ENCODE assay signal across 18 cellular contexts in the genomic region with DNA sequence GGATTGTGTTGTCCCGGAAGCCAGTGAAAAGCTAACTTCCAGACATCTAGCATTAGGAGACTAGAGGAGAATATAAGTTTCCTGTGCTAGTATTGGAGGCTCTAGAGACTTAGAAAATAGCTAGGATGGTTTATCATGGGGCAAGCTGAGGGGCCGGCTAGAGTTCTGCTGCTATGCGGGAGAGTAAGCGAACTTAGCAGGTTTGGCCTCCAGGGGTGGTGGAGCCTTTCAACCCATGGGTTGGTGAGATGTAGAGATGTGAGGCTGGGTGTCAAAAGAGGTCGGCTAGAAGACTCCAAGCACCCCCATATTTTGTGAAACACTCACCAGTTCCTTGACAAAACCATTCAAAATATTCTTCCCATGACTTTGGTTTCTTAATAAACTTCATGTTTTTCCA. TPM values are rescaled to one million over a fixed set of nuclear protein-coding genes. Genes with fewer than 3 reads are reported as not detected.
A peak's percentile ranks its signal among the peaks of the same experiment; 100 is the strongest.
DNase-seq lines count a peak whose midpoint lies in the region; ATAC-seq and TF ChIP-seq lines count a peak whose summit lies in the region.
"Had no signal": no experiment of that assay in that cellular context is flagged by ENCODE, and none has a peak within 500 bp of the region (broad histone marks: within the 10 kb centered on the region; RNA-seq: fewer than 3 reads in every experiment).

No MANE protein-coding gene starts in this region.

- intact Hi-C loops in right lobe of liver (cut with DNase I), result no loop called here

- H3K27me3 ChIP-seq in GM23338 (ENCODE audit: insufficient read depth) (no peaks in the 10 kb centered on the region), right lobe of liver (no peaks in the 10 kb centered on the region)

- H3K9me2 ChIP-seq in GM23338 (ENCODE audit: insufficient read depth), result 0 out of 2 replicates have a peak, but pooled peaks cover 3% of the 10 kb centered on the region

- H3K79me2 ChIP-seq in GM23338 (replicated peaks; ENCODE audit: insufficient read depth), result no peaks in the 10 kb centered on the region

- H3K4me3 Mint-ChIP-seq in GM23338, result no peak overlapping the region
- H3K4me3 Mint-ChIP-seq: CD14-positive monocyte; CD8-positive, alpha-beta T cell had no signal

- H3K27me3 Mint-ChIP-seq in GM23338 (ENCODE audit: insufficient read depth, low read depth, poor library complexity), result peaks cover 8% of the 10 kb centered on the region

- no peaks in the 10 kb centered on the region for H3K9me3 ChIP-seq in right lobe of liver

- no peak for TF ChIP-seq POLR2A in right lobe of liver (IDR thresholded peaks at IDR 0.05)

- H3F3A ChIP-seq in GM23338 (replicated peaks; ENCODE audit: low read depth), result no peaks in the 10 kb centered on the region

- no peaks in the 10 kb centered on the region for H4K20me1 ChIP-seq in GM23338 (replicated peaks; ENCODE audit: insufficient read depth)

- peaks cover 5% of the 10 kb centered on the region for H3K4me1 Mint-ChIP-seq in GM23338
- H3K4me1 Mint-ChIP-seq: CD14-positive monocyte had no signal

- ATAC-seq in GM23338 (peak; percentile 52), right lobe of liver (no peak)
- ATAC-seq: CD8-positive, alpha-beta T cell; HCT116 had no signal

- in situ Hi-C loops in SK-MEL-5 (cut with HindIII; ENCODE audit: low pct_unique_long_range_greater_than_20kb, low sequenced_read_pairs), result no loop called here

- H3K4me2 ChIP-seq in GM23338, result no peak overlapping the region

- TF ChIP-seq CTCF in GM23338 (conservative IDR thresholded peaks at IDR 0.05; ENCODE audit: low read depth in 2 of 2), result no peak; a peak in 2 of 4 replicates
- no peak for TF ChIP-seq CTCF in right lobe of liver (IDR thresholded peaks at IDR 0.05)

- H3K27ac Mint-ChIP-seq in GM23338, result no peak overlapping the region
- H3K27ac Mint-ChIP-seq: CD14-positive monocyte; CD8-positive, alpha-beta T cell had no signal

- H3K36me3 Mint-ChIP-seq in GM23338 (ENCODE audit: low read depth), result no peaks in the 10 kb centered on the region
- H3K36me3 Mint-ChIP-seq: CD14-positive monocyte; CD8-positive, alpha-beta T cell had no signal

- H2AFZ ChIP-seq in GM23338, result peak overlapping the region; percentile 87

- H3K4me3 ChIP-seq in GM23338, result no peak overlapping the region
- peak overlapping the region in 2 of 3 donors; percentile 85 to 86 for H3K4me3 ChIP-seq in right lobe of liver

- H3K4me1 ChIP-seq in GM23338 (ENCODE audit: insufficient read depth) (no peaks in the 10 kb centered on the region), right lobe of liver (peaks cover 0 to 22% (median 0%) of the 10 kb centered on the region in 4 donors)

- H3K36me3 ChIP-seq in GM23338 (ENCODE audit: insufficient read depth), result no peaks in the 10 kb centered on the region
- peaks cover 0 to 86% (median 31%) of the 10 kb centered on the region in 4 donors for H3K36me3 ChIP-seq in right lobe of liver

- H3K9me3 Mint-ChIP-seq in GM23338, result peaks cover 3% of the 10 kb centered on the region; the same call in 1 of the 3 replicates
- H3K9me3 Mint-ChIP-seq: CD8-positive, alpha-beta T cell had no signal

- DNase-seq in GM23338 (ENCODE audit: low spot score) (peak; percentile 48), SK-MEL-5 (ENCODE audit: low read depth, low spot score) (peak; percentile 17), right lobe of liver (peak in 1 of 3 donors; percentile 53), nucleus accumbens (lab: John Stamatoyannopoulos, UW) (no peak), NCI-H1694 treated with DMSO at 0.1 percent for 48 hours (lab: John Stamatoyannopoulos, UW) (no peak)
- no peak for DNase-seq in stimulated activated CD4-positive, alpha-beta T cell treated with anti-CD3 and anti-CD28 coated beads, Interleukin-1b, Interleukin-23, amount 100 ng/mL, for 48 hours
- DNase-seq: CD8-positive, alpha-beta T cell; COR-L47; DMS153; DMS79 treated with DMSO at 0.1 percent for 48 hours; EL; GDM1 had no signal

- H3K27ac ChIP-seq in GM23338 (ENCODE audit: low read depth) (no peak overlapping the region), right lobe of liver (peak overlapping the region in 1 of 3 donors; percentile 99)

- 59% methylated on average over 2 of the region's 5 CpGs for WGBS in right lobe of liver (ENCODE audit: insufficient coverage, low coverage, low lambda C conversion rate, missing lambda C conversion rate)

TF ChIP-seq in GM23338, 12 proteins besides CTCF, POLR2A, EP300 and RAD21 (continues in another document):
- no peak for TF ChIP-seq CREB1 (CRISPR knock-in tag; IDR thresholded peaks at IDR 0.05; ENCODE audit: low read depth)
- no peak for TF ChIP-seq STAT1 (IDR thresholded peaks at IDR 0.05; ENCODE audit: unreplicated experiment)
- TF ChIP-seq ZNF331 (CRISPR knock-in tag; IDR thresholded peaks at IDR 0.05; ENCODE audit: low read depth), result no peak
- TF ChIP-seq, protein P1, sequence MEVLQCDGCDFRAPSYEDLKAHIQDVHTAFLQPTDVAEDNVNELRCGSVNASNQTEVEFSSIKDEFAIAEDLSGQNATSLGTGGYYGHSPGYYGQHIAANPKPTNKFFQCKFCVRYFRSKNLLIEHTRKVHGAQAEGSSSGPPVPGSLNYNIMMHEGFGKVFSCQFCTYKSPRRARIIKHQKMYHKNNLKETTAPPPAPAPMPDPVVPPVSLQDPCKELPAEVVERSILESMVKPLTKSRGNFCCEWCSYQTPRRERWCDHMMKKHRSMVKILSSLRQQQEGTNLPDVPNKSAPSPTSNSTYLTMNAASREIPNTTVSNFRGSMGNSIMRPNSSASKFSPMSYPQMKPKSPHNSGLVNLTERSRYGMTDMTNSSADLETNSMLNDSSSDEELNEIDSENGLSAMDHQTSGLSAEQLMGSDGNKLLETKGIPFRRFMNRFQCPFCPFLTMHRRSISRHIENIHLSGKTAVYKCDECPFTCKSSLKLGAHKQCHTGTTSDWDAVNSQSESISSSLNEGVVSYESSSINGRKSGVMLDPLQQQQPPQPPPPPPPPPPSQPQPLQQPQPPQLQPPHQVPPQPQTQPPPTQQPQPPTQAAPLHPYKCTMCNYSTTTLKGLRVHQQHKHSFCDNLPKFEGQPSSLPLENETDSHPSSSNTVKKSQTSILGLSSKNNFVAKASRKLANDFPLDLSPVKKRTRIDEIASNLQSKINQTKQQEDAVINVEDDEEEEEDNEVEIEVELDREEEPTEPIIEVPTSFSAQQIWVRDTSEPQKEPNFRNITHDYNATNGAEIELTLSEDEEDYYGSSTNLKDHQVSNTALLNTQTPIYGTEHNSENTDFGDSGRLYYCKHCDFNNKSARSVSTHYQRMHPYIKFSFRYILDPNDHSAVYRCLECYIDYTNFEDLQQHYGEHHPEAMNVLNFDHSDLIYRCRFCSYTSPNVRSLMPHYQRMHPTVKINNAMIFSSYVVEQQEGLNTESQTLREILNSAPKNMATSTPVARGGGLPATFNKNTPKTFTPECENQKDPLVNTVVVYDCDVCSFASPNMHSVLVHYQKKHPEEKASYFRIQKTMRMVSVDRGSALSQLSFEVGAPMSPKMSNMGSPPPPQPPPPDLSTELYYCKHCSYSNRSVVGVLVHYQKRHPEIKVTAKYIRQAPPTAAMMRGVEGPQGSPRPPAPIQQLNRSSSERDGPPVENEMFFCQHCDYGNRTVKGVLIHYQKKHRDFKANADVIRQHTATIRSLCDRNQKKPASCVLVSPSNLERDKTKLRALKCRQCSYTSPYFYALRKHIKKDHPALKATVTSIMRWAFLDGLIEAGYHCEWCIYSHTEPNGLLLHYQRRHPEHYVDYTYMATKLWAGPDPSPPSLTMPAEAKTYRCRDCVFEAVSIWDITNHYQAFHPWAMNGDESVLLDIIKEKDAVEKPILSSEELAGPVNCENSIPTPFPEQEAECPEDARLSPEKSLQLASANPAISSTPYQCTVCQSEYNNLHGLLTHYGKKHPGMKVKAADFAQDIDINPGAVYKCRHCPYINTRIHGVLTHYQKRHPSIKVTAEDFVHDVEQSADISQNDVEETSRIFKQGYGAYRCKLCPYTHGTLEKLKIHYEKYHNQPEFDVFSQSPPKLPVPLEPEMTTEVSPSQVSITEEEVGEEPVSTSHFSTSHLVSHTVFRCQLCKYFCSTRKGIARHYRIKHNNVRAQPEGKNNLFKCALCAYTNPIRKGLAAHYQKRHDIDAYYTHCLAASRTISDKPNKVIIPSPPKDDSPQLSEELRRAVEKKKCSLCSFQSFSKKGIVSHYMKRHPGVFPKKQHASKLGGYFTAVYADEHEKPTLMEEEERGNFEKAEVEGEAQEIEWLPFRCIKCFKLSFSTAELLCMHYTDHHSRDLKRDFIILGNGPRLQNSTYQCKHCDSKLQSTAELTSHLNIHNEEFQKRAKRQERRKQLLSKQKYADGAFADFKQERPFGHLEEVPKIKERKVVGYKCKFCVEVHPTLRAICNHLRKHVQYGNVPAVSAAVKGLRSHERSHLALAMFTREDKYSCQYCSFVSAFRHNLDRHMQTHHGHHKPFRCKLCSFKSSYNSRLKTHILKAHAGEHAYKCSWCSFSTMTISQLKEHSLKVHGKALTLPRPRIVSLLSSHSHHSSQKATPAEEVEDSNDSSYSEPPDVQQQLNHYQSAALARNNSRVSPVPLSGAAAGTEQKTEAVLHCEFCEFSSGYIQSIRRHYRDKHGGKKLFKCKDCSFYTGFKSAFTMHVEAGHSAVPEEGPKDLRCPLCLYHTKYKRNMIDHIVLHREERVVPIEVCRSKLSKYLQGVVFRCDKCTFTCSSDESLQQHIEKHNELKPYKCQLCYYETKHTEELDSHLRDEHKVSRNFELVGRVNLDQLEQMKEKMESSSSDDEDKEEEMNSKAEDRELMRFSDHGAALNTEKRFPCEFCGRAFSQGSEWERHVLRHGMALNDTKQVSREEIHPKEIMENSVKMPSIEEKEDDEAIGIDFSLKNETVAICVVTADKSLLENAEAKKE (CRISPR knock-in tag; IDR thresholded peaks at IDR 0.05), result no peak

RNA-seq across cellular contexts. Expression of gene SULT2A1, which starts 4.4 kb away (rescaled TPM):
- not detected in 2 replicates for total RNA-seq in GM23338 (2014; rRNA removed; shearing (Covaris generic))
- polyA plus RNA-seq in GM23338 (2016; fragmentation: Nextera tagmentation; extraction: Ambion mirVana), result not detected in 2 replicates
- 0.16 and 0.21 TPM in 2 replicates for total RNA-seq in SK-MEL-5 (2014; rRNA removed; shearing (Covaris generic))
- polyA plus RNA-seq in SK-MEL-5 (2015; cell fraction: cytosol; rRNA removed), result 0.05 TPM in 1 of 2 replicates, not detected in the other
- not detected in 2 replicates for polyA plus RNA-seq in SK-MEL-5 (2015; cell fraction: nucleus; rRNA removed)
- 1,000 to 10,000 TPM in 1 of 6 experiments, 100 to 1,000 TPM in 5; 156 to 1,019 (median 382) TPM for total RNA-seq in right lobe of liver
- total RNA-seq: A673; CD8-positive, alpha-beta T cell; H1; HT1080 had no signal
- polyA plus RNA-seq: BJ, CD14-positive monocyte, H1 had no signal

RNA-seq across cellular contexts. Expression of gene TPRX2, which starts 22.7 kb away (rescaled TPM):
- not detected in 2 replicates for total RNA-seq in GM23338 (2014; rRNA removed; shearing (Covaris generic))
- polyA plus RNA-seq in GM23338 (2016; fragmentation: Nextera tagmentation; extraction: Ambion mirVana), result not detected in 2 replicates
- total RNA-seq in SK-MEL-5 (2014; rRNA removed; shearing (Covaris generic)), result not detected in 2 replicates
- not detected in 2 replicates for polyA plus RNA-seq in SK-MEL-5 (2015; cell fraction: cytosol; rRNA removed)
- not detected in 2 replicates for polyA plus RNA-seq in SK-MEL-5 (2015; cell fraction: nucleus; rRNA removed)
- total RNA-seq in right lobe of liver, result not detected
- total RNA-seq: A673; CD8-positive, alpha-beta T cell; H1; HT1080 had no signal
- polyA plus RNA-seq: BJ, CD14-positive monocyte, H1 had no signal

Comparison
In these comparisons a context has a peak if more than half of its experiments do, and no peak if none do; other contexts are left out.
1. DNase-seq: peak in GM23338 (single experiment) and SK-MEL-5 (single experiment); none in nucleus accumbens (0 of 56), stimulated activated CD4-positive, alpha-beta T cell treated with anti-CD3 and anti-CD28 coated beads, Interleukin-1b, Interleukin-23, amount 100 ng/mL, for 48 hours (single experiment) and NCI-H1694 treated with DMSO at 0.1 percent for 48 hours (single experiment).
2. RNA of gene SULT2A1, which starts 4.4 kb away (total RNA-seq): 156 to 1,019 TPM in right lobe of liver; 0.16 to 0.21 TPM in SK-MEL-5 and not detected in GM23338; every median in the first group is over 100 times any median in the second.